1 cellular context compared by ENCODE assay signal in the genomic region with DNA sequence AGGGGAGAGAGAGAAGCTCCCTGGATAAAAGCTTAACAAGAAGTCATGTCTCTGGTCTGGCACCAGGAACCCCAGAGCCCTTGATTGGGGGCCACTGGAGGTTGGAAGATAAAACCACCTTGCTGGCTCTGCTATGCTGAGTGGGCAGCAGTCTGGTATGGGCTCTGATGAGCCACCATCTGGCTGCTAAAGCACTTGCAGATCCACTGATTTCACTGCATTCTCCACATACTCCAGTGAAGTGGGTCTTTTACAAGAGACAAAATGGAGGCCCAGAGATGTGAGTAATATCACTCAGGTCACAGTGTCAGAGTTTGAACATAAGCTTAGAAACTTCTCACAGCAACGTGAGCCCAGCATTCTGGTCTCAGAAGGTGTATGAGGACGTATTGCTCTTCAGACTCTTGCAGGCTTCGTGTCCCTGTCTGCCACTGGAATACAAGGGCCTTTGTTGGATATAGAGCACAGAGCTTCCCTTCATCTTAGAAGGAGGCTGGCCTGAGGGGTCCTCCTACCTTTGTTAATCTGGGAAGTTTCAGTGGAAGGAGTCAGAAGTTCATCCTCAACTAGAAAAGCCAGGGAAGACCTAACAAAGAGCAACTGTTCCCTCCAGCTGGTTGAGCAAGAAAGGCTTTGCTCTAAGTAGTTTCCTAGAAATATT.
TF ChIP-seq lines count a peak whose summit lies in the region.

No MANE protein-coding gene starts in this region.

TF ChIP-seq in HepG2, 621 proteins besides CTCF, POLR2A, EP300 and RAD21 (continued from another document and continues in another):
- TF ChIP-seq, protein P1, sequence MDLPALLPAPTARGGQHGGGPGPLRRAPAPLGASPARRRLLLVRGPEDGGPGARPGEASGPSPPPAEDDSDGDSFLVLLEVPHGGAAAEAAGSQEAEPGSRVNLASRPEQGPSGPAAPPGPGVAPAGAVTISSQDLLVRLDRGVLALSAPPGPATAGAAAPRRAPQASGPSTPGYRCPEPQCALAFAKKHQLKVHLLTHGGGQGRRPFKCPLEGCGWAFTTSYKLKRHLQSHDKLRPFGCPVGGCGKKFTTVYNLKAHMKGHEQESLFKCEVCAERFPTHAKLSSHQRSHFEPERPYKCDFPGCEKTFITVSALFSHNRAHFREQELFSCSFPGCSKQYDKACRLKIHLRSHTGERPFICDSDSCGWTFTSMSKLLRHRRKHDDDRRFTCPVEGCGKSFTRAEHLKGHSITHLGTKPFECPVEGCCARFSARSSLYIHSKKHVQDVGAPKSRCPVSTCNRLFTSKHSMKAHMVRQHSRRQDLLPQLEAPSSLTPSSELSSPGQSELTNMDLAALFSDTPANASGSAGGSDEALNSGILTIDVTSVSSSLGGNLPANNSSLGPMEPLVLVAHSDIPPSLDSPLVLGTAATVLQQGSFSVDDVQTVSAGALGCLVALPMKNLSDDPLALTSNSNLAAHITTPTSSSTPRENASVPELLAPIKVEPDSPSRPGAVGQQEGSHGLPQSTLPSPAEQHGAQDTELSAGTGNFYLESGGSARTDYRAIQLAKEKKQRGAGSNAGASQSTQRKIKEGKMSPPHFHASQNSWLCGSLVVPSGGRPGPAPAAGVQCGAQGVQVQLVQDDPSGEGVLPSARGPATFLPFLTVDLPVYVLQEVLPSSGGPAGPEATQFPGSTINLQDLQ (CRISPR knock-in tag; IDR thresholded peaks at IDR 0.05): no peak
- TF ChIP-seq ZNF44 (CRISPR knock-in tag; IDR thresholded peaks at IDR 0.05) (no peak), NCOR1 (IDR thresholded peaks at IDR 0.05; ENCODE audit: borderline replicate concordance, low read length) (no peak), ZNF547 (CRISPR knock-in tag; IDR thresholded peaks at IDR 0.05) (no peak), ZNF136 (CRISPR knock-in tag; IDR thresholded peaks at IDR 0.05; ENCODE audit: low read depth) (peak; percentile 82; the same call in 1 of the 2 replicates), SOX5 (CRISPR knock-in tag; IDR thresholded peaks at IDR 0.05; ENCODE audit: borderline replicate concordance) (no peak), SMC3 (IDR thresholded peaks at IDR 0.05; ENCODE audit: low read length) (0 out of 2 replicates have a peak, but pooled peaks have one; percentile 8), REL (CRISPR knock-in tag; conservative IDR thresholded peaks at IDR 0.05) (no peak), ARID2 (CRISPR knock-in tag; IDR thresholded peaks at IDR 0.05; ENCODE audit: borderline replicate concordance) (no peak), RBFOX2 (IDR thresholded peaks at IDR 0.05; ENCODE audit: low read depth, low read length) (0 out of 2 replicates have a peak, but pooled peaks have one; percentile 27), GATAD2A (CRISPR knock-in tag; IDR thresholded peaks at IDR 0.05) (peak; percentile 10; the same call in 1 of the 2 replicates), MIXL1 (CRISPR knock-in tag; IDR thresholded peaks at IDR 0.05) (no peak), HMG20A (CRISPR knock-in tag; IDR thresholded peaks at IDR 0.05; ENCODE audit: borderline replicate concordance) (no peak), THAP11 (CRISPR knock-in tag; IDR thresholded peaks at IDR 0.05) (no peak), ZMAT3 (CRISPR knock-in tag; conservative IDR thresholded peaks at IDR 0.05) (no peak), ZNF224 (CRISPR knock-in tag; IDR thresholded peaks at IDR 0.05) (no peak), NR2F2 (IDR thresholded peaks at IDR 0.05; ENCODE audit: borderline replicate concordance, low read depth) (no peak), ZNF383 (CRISPR knock-in tag; IDR thresholded peaks at IDR 0.05; ENCODE audit: borderline replicate concordance) (no peak), CHD4 (IDR thresholded peaks at IDR 0.05; ENCODE audit: borderline replicate concordance, low read length) (no peak), RARA (CRISPR knock-in tag; IDR thresholded peaks at IDR 0.05) (no peak), GPN1 (CRISPR knock-in tag; IDR thresholded peaks at IDR 0.05; ENCODE audit: borderline replicate concordance) (no peak), MZF1 (CRISPR knock-in tag; IDR thresholded peaks at IDR 0.05; ENCODE audit: borderline replicate concordance) (no peak), NFRKB (IDR thresholded peaks at IDR 0.05) (no peak), BRCA1 (CRISPR knock-in tag; IDR thresholded peaks at IDR 0.05) (no peak), CREM (IDR thresholded peaks at IDR 0.05) (peak; percentile 27; the same call in 1 of the 2 replicates), CREM (CRISPR knock-in tag; IDR thresholded peaks at IDR 0.05) (no peak), FOXK2 (IDR thresholded peaks at IDR 0.05) (no peak), ZNF549 (CRISPR knock-in tag; IDR thresholded peaks at IDR 0.05) (no peak), BCL6 (CRISPR knock-in tag; IDR thresholded peaks at IDR 0.05) (peak; percentile 93), HNF4G (IDR thresholded peaks at IDR 0.05; ENCODE audit: borderline replicate concordance, low read depth, low read length) (peak; percentile 3; the same call in 1 of the 2 replicates), HNF4G (CRISPR knock-in tag; IDR thresholded peaks at IDR 0.05; ENCODE audit: borderline replicate concordance, low read depth) (no peak), TSC22D2 (CRISPR knock-in tag; IDR thresholded peaks at IDR 0.05; ENCODE audit: borderline replicate concordance) (no peak), TMF1 (CRISPR knock-in tag; IDR thresholded peaks at IDR 0.05; ENCODE audit: low read depth) (no peak), ZNF382 (CRISPR knock-in tag; IDR thresholded peaks at IDR 0.05; ENCODE audit: borderline replicate concordance) (no peak), POGZ (CRISPR knock-in tag; IDR thresholded peaks at IDR 0.05) (no peak), SP2 (CRISPR knock-in tag; IDR thresholded peaks at IDR 0.05) (no peak), SAFB2 (CRISPR knock-in tag; IDR thresholded peaks at IDR 0.05; ENCODE audit: borderline replicate concordance, low read depth) (no peak), ARHGAP35 (CRISPR knock-in tag; IDR thresholded peaks at IDR 0.05; ENCODE audit: borderline replicate concordance) (no peak), ZNF563 (CRISPR knock-in tag; IDR thresholded peaks at IDR 0.05) (no peak), ZNF607 (CRISPR knock-in tag; IDR thresholded peaks at IDR 0.05; ENCODE audit: borderline replicate concordance) (no peak), CAMTA2 (CRISPR knock-in tag; IDR thresholded peaks at IDR 0.05; ENCODE audit: borderline replicate concordance) (no peak), ZNF251 (CRISPR knock-in tag; IDR thresholded peaks at IDR 0.05) (no peak)
- TF ChIP-seq, protein P2, sequence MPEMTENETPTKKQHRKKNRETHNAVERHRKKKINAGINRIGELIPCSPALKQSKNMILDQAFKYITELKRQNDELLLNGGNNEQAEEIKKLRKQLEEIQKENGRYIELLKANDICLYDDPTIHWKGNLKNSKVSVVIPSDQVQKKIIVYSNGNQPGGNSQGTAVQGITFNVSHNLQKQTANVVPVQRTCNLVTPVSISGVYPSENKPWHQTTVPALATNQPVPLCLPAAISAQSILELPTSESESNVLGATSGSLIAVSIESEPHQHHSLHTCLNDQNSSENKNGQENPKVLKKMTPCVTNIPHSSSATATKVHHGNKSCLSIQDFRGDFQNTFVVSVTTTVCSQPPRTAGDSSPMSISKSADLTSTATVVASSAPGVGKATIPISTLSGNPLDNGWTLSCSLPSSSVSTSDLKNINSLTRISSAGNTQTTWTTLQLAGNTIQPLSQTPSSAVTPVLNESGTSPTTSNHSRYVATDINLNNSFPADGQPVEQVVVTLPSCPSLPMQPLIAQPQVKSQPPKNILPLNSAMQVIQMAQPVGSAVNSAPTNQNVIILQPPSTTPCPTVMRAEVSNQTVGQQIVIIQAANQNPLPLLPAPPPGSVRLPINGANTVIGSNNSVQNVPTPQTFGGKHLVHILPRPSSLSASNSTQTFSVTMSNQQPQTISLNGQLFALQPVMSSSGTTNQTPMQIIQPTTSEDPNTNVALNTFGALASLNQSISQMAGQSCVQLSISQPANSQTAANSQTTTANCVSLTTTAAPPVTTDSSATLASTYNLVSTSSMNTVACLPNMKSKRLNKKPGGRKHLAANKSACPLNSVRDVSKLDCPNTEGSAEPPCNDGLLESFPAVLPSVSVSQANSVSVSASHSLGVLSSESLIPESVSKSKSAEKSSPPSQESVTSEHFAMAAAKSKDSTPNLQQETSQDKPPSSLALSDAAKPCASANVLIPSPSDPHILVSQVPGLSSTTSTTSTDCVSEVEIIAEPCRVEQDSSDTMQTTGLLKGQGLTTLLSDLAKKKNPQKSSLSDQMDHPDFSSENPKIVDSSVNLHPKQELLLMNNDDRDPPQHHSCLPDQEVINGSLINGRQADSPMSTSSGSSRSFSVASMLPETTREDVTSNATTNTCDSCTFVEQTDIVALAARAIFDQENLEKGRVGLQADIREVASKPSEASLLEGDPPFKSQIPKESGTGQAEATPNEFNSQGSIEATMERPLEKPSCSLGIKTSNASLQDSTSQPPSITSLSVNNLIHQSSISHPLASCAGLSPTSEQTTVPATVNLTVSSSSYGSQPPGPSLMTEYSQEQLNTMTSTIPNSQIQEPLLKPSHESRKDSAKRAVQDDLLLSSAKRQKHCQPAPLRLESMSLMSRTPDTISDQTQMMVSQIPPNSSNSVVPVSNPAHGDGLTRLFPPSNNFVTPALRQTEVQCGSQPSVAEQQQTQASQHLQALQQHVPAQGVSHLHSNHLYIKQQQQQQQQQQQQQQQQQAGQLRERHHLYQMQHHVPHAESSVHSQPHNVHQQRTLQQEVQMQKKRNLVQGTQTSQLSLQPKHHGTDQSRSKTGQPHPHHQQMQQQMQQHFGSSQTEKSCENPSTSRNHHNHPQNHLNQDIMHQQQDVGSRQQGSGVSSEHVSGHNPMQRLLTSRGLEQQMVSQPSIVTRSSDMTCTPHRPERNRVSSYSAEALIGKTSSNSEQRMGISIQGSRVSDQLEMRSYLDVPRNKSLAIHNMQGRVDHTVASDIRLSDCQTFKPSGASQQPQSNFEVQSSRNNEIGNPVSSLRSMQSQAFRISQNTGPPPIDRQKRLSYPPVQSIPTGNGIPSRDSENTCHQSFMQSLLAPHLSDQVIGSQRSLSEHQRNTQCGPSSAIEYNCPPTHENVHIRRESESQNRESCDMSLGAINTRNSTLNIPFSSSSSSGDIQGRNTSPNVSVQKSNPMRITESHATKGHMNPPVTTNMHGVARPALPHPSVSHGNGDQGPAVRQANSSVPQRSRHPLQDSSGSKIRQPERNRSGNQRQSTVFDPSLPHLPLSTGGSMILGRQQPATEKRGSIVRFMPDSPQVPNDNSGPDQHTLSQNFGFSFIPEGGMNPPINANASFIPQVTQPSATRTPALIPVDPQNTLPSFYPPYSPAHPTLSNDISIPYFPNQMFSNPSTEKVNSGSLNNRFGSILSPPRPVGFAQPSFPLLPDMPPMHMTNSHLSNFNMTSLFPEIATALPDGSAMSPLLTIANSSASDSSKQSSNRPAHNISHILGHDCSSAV (CRISPR knock-in tag; IDR thresholded peaks at IDR 0.05; ENCODE audit: borderline replicate concordance): no peak
- TF ChIP-seq, protein P3, sequence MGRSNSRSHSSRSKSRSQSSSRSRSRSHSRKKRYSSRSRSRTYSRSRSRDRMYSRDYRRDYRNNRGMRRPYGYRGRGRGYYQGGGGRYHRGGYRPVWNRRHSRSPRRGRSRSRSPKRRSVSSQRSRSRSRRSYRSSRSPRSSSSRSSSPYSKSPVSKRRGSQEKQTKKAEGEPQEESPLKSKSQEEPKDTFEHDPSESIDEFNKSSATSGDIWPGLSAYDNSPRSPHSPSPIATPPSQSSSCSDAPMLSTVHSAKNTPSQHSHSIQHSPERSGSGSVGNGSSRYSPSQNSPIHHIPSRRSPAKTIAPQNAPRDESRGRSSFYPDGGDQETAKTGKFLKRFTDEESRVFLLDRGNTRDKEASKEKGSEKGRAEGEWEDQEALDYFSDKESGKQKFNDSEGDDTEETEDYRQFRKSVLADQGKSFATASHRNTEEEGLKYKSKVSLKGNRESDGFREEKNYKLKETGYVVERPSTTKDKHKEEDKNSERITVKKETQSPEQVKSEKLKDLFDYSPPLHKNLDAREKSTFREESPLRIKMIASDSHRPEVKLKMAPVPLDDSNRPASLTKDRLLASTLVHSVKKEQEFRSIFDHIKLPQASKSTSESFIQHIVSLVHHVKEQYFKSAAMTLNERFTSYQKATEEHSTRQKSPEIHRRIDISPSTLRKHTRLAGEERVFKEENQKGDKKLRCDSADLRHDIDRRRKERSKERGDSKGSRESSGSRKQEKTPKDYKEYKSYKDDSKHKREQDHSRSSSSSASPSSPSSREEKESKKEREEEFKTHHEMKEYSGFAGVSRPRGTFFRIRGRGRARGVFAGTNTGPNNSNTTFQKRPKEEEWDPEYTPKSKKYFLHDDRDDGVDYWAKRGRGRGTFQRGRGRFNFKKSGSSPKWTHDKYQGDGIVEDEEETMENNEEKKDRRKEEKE (IDR thresholded peaks at IDR 0.05): no peak
- TF ChIP-seq, protein P4, sequence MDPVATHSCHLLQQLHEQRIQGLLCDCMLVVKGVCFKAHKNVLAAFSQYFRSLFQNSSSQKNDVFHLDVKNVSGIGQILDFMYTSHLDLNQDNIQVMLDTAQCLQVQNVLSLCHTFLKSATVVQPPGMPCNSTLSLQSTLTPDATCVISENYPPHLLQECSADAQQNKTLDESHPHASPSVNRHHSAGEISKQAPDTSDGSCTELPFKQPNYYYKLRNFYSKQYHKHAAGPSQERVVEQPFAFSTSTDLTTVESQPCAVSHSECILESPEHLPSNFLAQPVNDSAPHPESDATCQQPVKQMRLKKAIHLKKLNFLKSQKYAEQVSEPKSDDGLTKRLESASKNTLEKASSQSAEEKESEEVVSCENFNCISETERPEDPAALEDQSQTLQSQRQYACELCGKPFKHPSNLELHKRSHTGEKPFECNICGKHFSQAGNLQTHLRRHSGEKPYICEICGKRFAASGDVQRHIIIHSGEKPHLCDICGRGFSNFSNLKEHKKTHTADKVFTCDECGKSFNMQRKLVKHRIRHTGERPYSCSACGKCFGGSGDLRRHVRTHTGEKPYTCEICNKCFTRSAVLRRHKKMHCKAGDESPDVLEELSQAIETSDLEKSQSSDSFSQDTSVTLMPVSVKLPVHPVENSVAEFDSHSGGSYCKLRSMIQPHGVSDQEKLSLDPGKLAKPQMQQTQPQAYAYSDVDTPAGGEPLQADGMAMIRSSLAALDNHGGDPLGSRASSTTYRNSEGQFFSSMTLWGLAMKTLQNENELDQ (CRISPR knock-in tag; IDR thresholded peaks at IDR 0.05; ENCODE audit: borderline replicate concordance): no peak
- TF ChIP-seq, protein P5, sequence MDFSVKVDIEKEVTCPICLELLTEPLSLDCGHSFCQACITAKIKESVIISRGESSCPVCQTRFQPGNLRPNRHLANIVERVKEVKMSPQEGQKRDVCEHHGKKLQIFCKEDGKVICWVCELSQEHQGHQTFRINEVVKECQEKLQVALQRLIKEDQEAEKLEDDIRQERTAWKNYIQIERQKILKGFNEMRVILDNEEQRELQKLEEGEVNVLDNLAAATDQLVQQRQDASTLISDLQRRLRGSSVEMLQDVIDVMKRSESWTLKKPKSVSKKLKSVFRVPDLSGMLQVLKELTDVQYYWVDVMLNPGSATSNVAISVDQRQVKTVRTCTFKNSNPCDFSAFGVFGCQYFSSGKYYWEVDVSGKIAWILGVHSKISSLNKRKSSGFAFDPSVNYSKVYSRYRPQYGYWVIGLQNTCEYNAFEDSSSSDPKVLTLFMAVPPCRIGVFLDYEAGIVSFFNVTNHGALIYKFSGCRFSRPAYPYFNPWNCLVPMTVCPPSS (IDR thresholded peaks at IDR 0.05): no peak
- TF ChIP-seq, protein P6, sequence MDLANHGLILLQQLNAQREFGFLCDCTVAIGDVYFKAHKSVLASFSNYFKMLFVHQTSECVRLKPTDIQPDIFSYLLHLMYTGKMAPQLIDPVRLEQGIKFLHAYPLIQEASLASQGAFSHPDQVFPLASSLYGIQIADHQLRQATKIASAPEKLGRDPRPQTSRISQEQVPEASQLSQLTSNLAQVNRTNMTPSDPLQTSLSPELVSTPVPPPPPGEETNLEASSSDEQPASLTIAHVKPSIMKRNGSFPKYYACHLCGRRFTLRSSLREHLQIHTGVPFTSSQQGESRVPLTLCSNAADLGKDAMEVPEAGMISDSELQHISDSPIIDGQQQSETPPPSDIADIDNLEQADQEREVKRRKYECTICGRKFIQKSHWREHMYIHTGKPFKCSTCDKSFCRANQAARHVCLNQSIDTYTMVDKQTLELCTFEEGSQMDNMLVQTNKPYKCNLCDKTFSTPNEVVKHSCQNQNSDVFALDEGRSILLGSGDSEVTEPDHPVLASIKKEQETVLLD (CRISPR knock-in tag; IDR thresholded peaks at IDR 0.05; ENCODE audit: low read depth): no peak
